20 cellular contexts compared by ENCODE assay signal in genomic region chr20:48490976-48491657, GRCh38.
A peak's percentile ranks its signal among the peaks of the same experiment; 100 is the strongest.
DNase-seq lines count a peak whose midpoint lies in the region; ATAC-seq, FAIRE-seq and TF ChIP-seq lines count a peak whose summit lies in the region.
"Had no signal": no experiment of that assay in that cellular context is flagged by ENCODE, and none has a peak within 500 bp of the region (broad histone marks: within the 10 kb centered on the region; RNA-seq: fewer than 3 reads in every experiment).

No MANE protein-coding gene starts in this region.

- no peak overlapping the region for H3K4me3 ChIP-seq in right atrium auricular region
- no peak overlapping the region for H3K4me3 ChIP-seq in RWPE2 (ENCODE audit: severe bottlenecking)
- H3K4me3 ChIP-seq in psoas muscle: no peak overlapping the region
- H3K4me3 ChIP-seq: A549, BLaER1 had no signal

- FAIRE-seq in urothelium cell line (lab: Jason Lieb, UNC): peak; percentile 30
- FAIRE-seq: A549, H54 had no signal

- no peaks in the 10 kb centered on the region for H3K36me3 ChIP-seq in right atrium auricular region
- H3K36me3 ChIP-seq in RWPE2 (ENCODE audit: low read depth): no peaks in the 10 kb centered on the region
- no peaks in the 10 kb centered on the region for H3K36me3 ChIP-seq in psoas muscle (ENCODE audit: insufficient read depth in 1 of 2, low read depth in 1 of 2)
- H3K36me3 ChIP-seq: BLaER1 had no signal

- DNase-seq in right atrium auricular region (ENCODE audit: low spot score): peak; percentile 7
- DNase-seq in Right ventricle myocardium inferior (ENCODE audit: missing footprints): no peak
- peak; percentile 60 for DNase-seq in RWPE2 (ENCODE audit: low spot score)
- DNase-seq in kidney tubule cell (ENCODE audit: low spot score): peak; percentile 9
- DNase-seq in urothelium cell line (ENCODE audit: low spot score): no peak
- no peak for DNase-seq in SK-N-DZ (ENCODE audit: low spot score)
- no peak for DNase-seq in psoas muscle
- DNase-seq in activated CD4-positive, alpha-beta T cell treated with anti-CD3 and anti-CD28 coated beads, Interleukin-2, amount 50 U/mL, for 4 hours: no peak
- DNase-seq: CD8-positive, alpha-beta T cell; DMS79; HFFc6; NCI-H1092; NCI-H1436 treated with DMSO at 0.1 percent for 48 hours; NCI-H226; NCI-H524; NCI-H82; SIG-M5 had no signal

- TF ChIP-seq CTCF in right atrium auricular region (IDR thresholded peaks at IDR 0.05) (no peak), RWPE2 (IDR thresholded peaks at IDR 0.05; ENCODE audit: poor library complexity, severe bottlenecking) (no peak), psoas muscle (IDR thresholded peaks at IDR 0.05) (no peak)

- intact Hi-C loops in Right ventricle myocardium inferior (cut with DNase I) (no loop called here), psoas muscle (cut with DNase I) (no loop called here)

- H3K27me3 ChIP-seq in right atrium auricular region (no peaks in the 10 kb centered on the region), RWPE2 (ENCODE audit: insufficient read depth, poor library complexity, severe bottlenecking) (peaks cover 12% of the 10 kb centered on the region), psoas muscle (ENCODE audit: insufficient read depth in 3 of 3, low read length in 2 of 3) (peaks cover 0 to 13% (median 8%) of the 10 kb centered on the region in 3 donors)
- H3K27me3 ChIP-seq: BLaER1 had no signal

- no peak for ATAC-seq in Right ventricle myocardium inferior
- ATAC-seq in RWPE2 (ENCODE audit: low read depth): no peak
- no peak for ATAC-seq in psoas muscle
- ATAC-seq: CD8-positive, alpha-beta T cell had no signal

- no peak overlapping the region for H3K27ac ChIP-seq in right atrium auricular region
- H3K27ac ChIP-seq in RWPE2 (ENCODE audit: poor library complexity, severe bottlenecking): no peak overlapping the region
- H3K27ac ChIP-seq in psoas muscle: no peak overlapping the region
- H3K27ac ChIP-seq: A549, BLaER1 had no signal

- H3K4me1 ChIP-seq in right atrium auricular region: peaks cover 0 to 6% of the 10 kb centered on the region in 2 donors
- no peaks in the 10 kb centered on the region for H3K4me1 ChIP-seq in RWPE2 (ENCODE audit: insufficient read depth, poor library complexity, severe bottlenecking)
- no peaks in the 10 kb centered on the region for H3K4me1 ChIP-seq in psoas muscle

- H3K9me3 ChIP-seq in right atrium auricular region (no peaks in the 10 kb centered on the region), RWPE2 (ENCODE audit: severe bottlenecking) (no peaks in the 10 kb centered on the region), psoas muscle (no peaks in the 10 kb centered on the region)
- H3K9me3 ChIP-seq: A549, BLaER1 had no signal

- WGBS in psoas muscle, 3 donors: 57 to 71% (median 63%) methylated on average over 9 of the region's 9 CpGs

Comparison
In these comparisons a context has a peak if more than half of its experiments do, and no peak if none do; other contexts are left out.
1. DNase-seq: peak in right atrium auricular region (single experiment), RWPE2 (single experiment) and kidney tubule cell (single experiment); none in Right ventricle myocardium inferior (single experiment), urothelium cell line (single experiment), SK-N-DZ (single experiment), psoas muscle (0 of 2) and activated CD4-positive, alpha-beta T cell treated with anti-CD3 and anti-CD28 coated beads, Interleukin-2, amount 50 U/mL, for 4 hours (0 of 2).